9 cellular contexts compared by ENCODE assay signal in the genomic region with DNA sequence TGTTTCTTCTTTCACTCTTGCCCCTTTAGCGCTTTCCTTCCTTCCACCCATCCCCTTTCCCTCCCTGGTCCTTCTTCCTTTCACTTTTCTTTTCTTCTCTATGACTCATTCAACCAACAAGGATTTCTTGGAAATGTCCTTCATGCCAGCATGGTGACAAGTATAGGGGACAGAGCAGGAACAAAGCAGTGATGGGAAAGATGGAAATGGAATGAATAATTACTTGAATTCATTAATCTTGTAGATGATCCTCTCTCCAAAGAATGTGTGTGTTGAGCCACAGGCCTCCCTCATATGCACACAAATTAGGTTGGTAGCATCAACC. TPM values are rescaled to one million over a fixed set of nuclear protein-coding genes. Genes with fewer than 3 reads are reported as not detected.
A peak's percentile ranks its signal among the peaks of the same experiment; 100 is the strongest.
DNase-seq lines count a peak whose midpoint lies in the region; ATAC-seq, FAIRE-seq and TF ChIP-seq lines count a peak whose summit lies in the region.
"Had no signal": no experiment of that assay in that cellular context is flagged by ENCODE, and none has a peak within 500 bp of the region (broad histone marks: within the 10 kb centered on the region; RNA-seq: fewer than 3 reads in every experiment).

No MANE protein-coding gene starts in this region.

- no peaks in the 10 kb centered on the region; the same call in 2 of the 3 replicates for H3K79me2 ChIP-seq in K562 (ENCODE audit: control insufficient read depth, insufficient read depth, low read length)

- ATAC-seq in K562: no peak
- ATAC-seq in naive B cell (ENCODE audit: low read depth in 2 of 2): no peak

- TF ChIP-seq CTCF in AG09309 (IDR thresholded peaks at IDR 0.05; ENCODE audit: control insufficient read depth, insufficient read depth, low read depth, low read length, missing control alignments): no peak
- TF ChIP-seq CTCF in K562 (IDR thresholded peaks at IDR 0.05 in 2 of 3, conservative IDR thresholded peaks at IDR 0.05 in 1 of 3; ENCODE audit: insufficient read depth in 2 of 3, low read depth in 1 of 3, low read length in 3 of 3): no peak

- CTCF ChIA-PET in K562 (lab: Yijun Ruan, JAX; ENCODE audit: low intra/inter-chr PET ratio): no interaction called here

- no peaks in the 10 kb centered on the region for H3K9me3 ChIP-seq in K562 (replicated peaks; ENCODE audit: control insufficient read depth, insufficient read depth, low read depth, low read length)

- no TSS peak for BruUV-seq in K562 (replicated peaks; lab: Mats Ljungman, UMichigan)

- peak overlapping the region in 4 of 6 donors; percentile 21 to 74 (median 38) for H3K27ac Mint-ChIP-seq in naive B cell

- TF ChIP-seq RAD21 in K562 (CRISPR knock-in tag; conservative IDR thresholded peaks at IDR 0.05 in 1 of 2, IDR thresholded peaks at IDR 0.05 in 1 of 2): no peak

- 56% methylated on average over 1 of the region's 1 CpG for WGBS in K562 (ENCODE audit: insufficient coverage, low coverage, missing lambda C conversion rate)

- peaks cover 34 to 60% (median 44%) of the 10 kb centered on the region in 3 donors for H3K4me1 Mint-ChIP-seq in naive B cell

- H3K9me1 ChIP-seq in K562 (ENCODE audit: control insufficient read depth, insufficient read depth, low read length): peaks cover 11% of the 10 kb centered on the region

- H3K36me3 ChIP-seq in K562 (ENCODE audit: control insufficient read depth, insufficient read depth, low read length): peaks cover 36% of the 10 kb centered on the region; the same call in 2 of the 3 replicates

- peaks cover 12 to 13% of the 10 kb centered on the region in 2 donors for H3K36me3 Mint-ChIP-seq in naive B cell

- peak overlapping the region; percentile 56 to 74; a peak in 2 of 4 replicates for H3K9ac ChIP-seq in K562 (ENCODE audit: insufficient read depth in 1 of 2, low read depth in 2 of 2, low read length in 2 of 2)

- no peaks in the 10 kb centered on the region for H3K27me3 ChIP-seq in K562 (ENCODE audit: control insufficient read depth in 2 of 2, insufficient read depth in 2 of 2, low read length in 2 of 2)

- FAIRE-seq in HTR-8/SVneo (lab: Jason Lieb, UNC): no peak
- no peak for FAIRE-seq in K562 (lab: Jason Lieb, UNC)

- intact Hi-C loops in K562 (cut with micrococcal nuclease): no loop called here

- H3K4me1 ChIP-seq in K562 (replicated peaks in 1 of 2; ENCODE audit: control insufficient read depth in 2 of 2, insufficient read depth in 2 of 2, low read length in 2 of 2): peaks cover 34 to 45% of the 10 kb centered on the region in 2 experiments

- H3K4me3 ChIP-seq in AG09309 (ENCODE audit: control insufficient read depth, low read depth, low read length) (peak overlapping the region; percentile 54; the same call in 1 of the 2 replicates), K562 (no peak overlapping the region)

- H4K20me1 ChIP-seq in K562 (replicated peaks; ENCODE audit: control insufficient read depth, insufficient read depth, low read length): no peaks in the 10 kb centered on the region

- H3K4me2 ChIP-seq in K562 (ENCODE audit: insufficient read depth, low read length): peak overlapping the region; percentile 58

- peak overlapping the region in 7 of 8 donors; percentile 72 to 93 (median 88) for H3K4me3 Mint-ChIP-seq in naive B cell

- POLR2A ChIA-PET in K562 (lab: Yijun Ruan, JAX): interaction anchor here (0.6 to 4.0 kb wide), 5 partner anchors 7 to 39 kb away, joined by 3 to 14 read pairs (median 4); partner anchors contain the start of gene RNF181

- H3K27ac ChIP-seq in K562 (ENCODE audit: extremely low read depth, low read depth, low read length): peak overlapping the region; percentile 81

- no peak for TF ChIP-seq POLR2A in K562 (conservative IDR thresholded peaks at IDR 0.05)

- in situ Hi-C loops in K562 (cut with MboI): no loop called here

- no peaks in the 10 kb centered on the region for H3K9me3 Mint-ChIP-seq in naive B cell

- no peak for TF ChIP-seq EP300 in K562 (IDR thresholded peaks at IDR 0.05; ENCODE audit: low read length)

- no peak overlapping the region for H2AFZ ChIP-seq in K562 (ENCODE audit: low read depth, low read length)

- no peaks in the 10 kb centered on the region for H3K27me3 Mint-ChIP-seq in naive B cell

- DNase-seq in AG09309 (ENCODE audit: low read depth): no peak
- DNase-seq in HTR-8/SVneo (ENCODE audit: insufficient read length, low spot score): peak; percentile 33
- peak in 1 of 4 experiments; percentile 34 for DNase-seq in K562 (ENCODE audit: extremely low read depth in 1 of 4, low spot score in 3 of 4)
- DNase-seq in naive B cell: no peak
- no peak for DNase-seq in NCI-H748 treated with DMSO at 0.1 percent for 48 hours (lab: John Stamatoyannopoulos, UW)
- DNase-seq in cerebellar cortex (ENCODE audit: low spot score): no peak
- no peak for DNase-seq in NCI-H510A (lab: John Stamatoyannopoulos, UW)
- DNase-seq in NCI-H2081 (lab: John Stamatoyannopoulos, UW): no peak
- DNase-seq: amygdala had no signal

RNA-seq across cellular contexts. Expression of gene VAMP5, which starts 1.5 kb away (rescaled TPM):
- 0.74 and 3.7 TPM in 2 replicates for total RNA-seq in K562 (2011; cell fraction: chromatin; rRNA removed; ENCODE audit: low replicate concordance)
- 2.6 and 4.3 TPM in 2 replicates for total RNA-seq in K562 (2011; cell fraction: nucleolus; rRNA removed)
- total RNA-seq in K562 (2011; cell fraction: nucleoplasm; rRNA removed): 1.8 and 2.7 TPM in 2 replicates
- total RNA-seq in K562 (2014; rRNA removed) (0.41 and 0.59 TPM in 2 replicates), K562 (2014; rRNA removed; fragmentation: Illumina TruSeq; extraction: Trizol) (not detected in 2 replicates), K562 (2015; rRNA removed; fragmentation: Illumina TruSeq; extraction: Trizol) (not detected in 2 replicates), K562 (2021) (0.85 and 1.1 TPM in 2 replicates)
- polyA plus RNA-seq in K562 (2011; rRNA removed) (1.5 and 1.9 TPM in 2 replicates), K562 (2014; fragmentation: Illumina TruSeq; extraction: Trizol) (0.39 and 0.54 TPM in 2 replicates), K562 (2014; fragmentation: Nextera tagmentation; extraction: Ambion mirVana) (1 to 10 TPM; 1.5 to 1.9 TPM), K562 (2014; rRNA removed) (0.34 and 1.5 TPM in 2 replicates), naive B cell (ENCODE audit: low read depth in 6 of 6) (10 to 100 TPM; 33.3 to 68.5 (median 49.9) TPM)
- 2.1 and 2.8 TPM in 2 replicates for polyA plus RNA-seq in K562 (2011; cell fraction: cytosol; rRNA removed)
- polyA plus RNA-seq in K562 (2011; cell fraction: nucleus; rRNA removed): 4.2 and 6.3 TPM in 2 replicates
- 0.68 and 4.7 TPM in 2 replicates for polyA plus RNA-seq in K562 (2012)
- 1.3 and 2.5 TPM in 2 replicates for polyA minus RNA-seq in K562 (2011; rRNA and poly(A)+ RNA removed)
- polyA minus RNA-seq in K562 (2011; cell fraction: cytosol; rRNA and poly(A)+ RNA removed): not detected in 2 replicates
- 0.54 and 0.78 TPM in 2 replicates for polyA minus RNA-seq in K562 (2011; cell fraction: nucleus; rRNA and poly(A)+ RNA removed)

RNA-seq across cellular contexts. Expression of gene VAMP8, which starts 8.4 kb away (rescaled TPM):
- 24.0 and 36.3 TPM in 2 replicates for total RNA-seq in K562 (2011; cell fraction: chromatin; rRNA removed; ENCODE audit: low replicate concordance)
- 32.9 and 36.7 TPM in 2 replicates for total RNA-seq in K562 (2011; cell fraction: nucleolus; rRNA removed)
- total RNA-seq in K562 (2011; cell fraction: nucleoplasm; rRNA removed): 35.9 and 47.3 TPM in 2 replicates
- 146 and 183 TPM in 2 replicates for total RNA-seq in K562 (2014; rRNA removed)
- 107 and 129 TPM in 2 replicates for total RNA-seq in K562 (2014; rRNA removed; fragmentation: Illumina TruSeq; extraction: Trizol)
- 96.4 and 109 TPM in 2 replicates for total RNA-seq in K562 (2015; rRNA removed; fragmentation: Illumina TruSeq; extraction: Trizol)
- total RNA-seq in K562 (2021): 140 and 149 TPM in 2 replicates
- 184 and 340 TPM in 2 replicates for polyA plus RNA-seq in K562 (2011; rRNA removed)
- 266 and 268 TPM in 2 replicates for polyA plus RNA-seq in K562 (2011; cell fraction: cytosol; rRNA removed)
- polyA plus RNA-seq in K562 (2011; cell fraction: nucleus; rRNA removed): 98.3 and 102 TPM in 2 replicates
- 193 and 225 TPM in 2 replicates for polyA plus RNA-seq in K562 (2012)
- 301 and 302 TPM in 2 replicates for polyA plus RNA-seq in K562 (2014; fragmentation: Illumina TruSeq; extraction: Trizol)
- 100 to 1,000 TPM; 566 to 571 TPM for polyA plus RNA-seq in K562 (2014; fragmentation: Nextera tagmentation; extraction: Ambion mirVana)
- 248 and 255 TPM in 2 replicates for polyA plus RNA-seq in K562 (2014; rRNA removed)
- 89.7 and 134 TPM in 2 replicates for polyA minus RNA-seq in K562 (2011; rRNA and poly(A)+ RNA removed)
- 26.2 and 47.2 TPM in 2 replicates for polyA minus RNA-seq in K562 (2011; cell fraction: cytosol; rRNA and poly(A)+ RNA removed)
- polyA minus RNA-seq in K562 (2011; cell fraction: nucleus; rRNA and poly(A)+ RNA removed): 16.0 and 18.9 TPM in 2 replicates
- polyA plus RNA-seq in naive B cell (ENCODE audit: low read depth in 6 of 6): 100 to 1,000 TPM; 262 to 339 (median 305) TPM

RNA-seq across cellular contexts. Expression of gene RNF181, which starts 9.8 kb away (rescaled TPM):
- 76.8 and 189 TPM in 2 replicates for total RNA-seq in K562 (2011; cell fraction: chromatin; rRNA removed; ENCODE audit: low replicate concordance)
- total RNA-seq in K562 (2011; cell fraction: nucleolus; rRNA removed): 209 and 223 TPM in 2 replicates
- 148 and 152 TPM in 2 replicates for total RNA-seq in K562 (2011; cell fraction: nucleoplasm; rRNA removed)
- total RNA-seq in K562 (2014; rRNA removed) (189 and 243 TPM in 2 replicates), K562 (2014; rRNA removed; fragmentation: Illumina TruSeq; extraction: Trizol) (181 and 208 TPM in 2 replicates), K562 (2015; rRNA removed; fragmentation: Illumina TruSeq; extraction: Trizol) (150 and 156 TPM in 2 replicates), K562 (2021) (139 and 158 TPM in 2 replicates)
- polyA plus RNA-seq in K562 (2011; rRNA removed) (324 and 492 TPM in 2 replicates), K562 (2014; fragmentation: Illumina TruSeq; extraction: Trizol) (253 and 256 TPM in 2 replicates), K562 (2014; fragmentation: Nextera tagmentation; extraction: Ambion mirVana) (100 to 1,000 TPM; 425 to 485 TPM), K562 (2014; rRNA removed) (289 and 334 TPM in 2 replicates), naive B cell (ENCODE audit: low read depth in 6 of 6) (100 to 1,000 TPM; 152 to 207 (median 187) TPM)
- polyA plus RNA-seq in K562 (2011; cell fraction: cytosol; rRNA removed): 513 and 736 TPM in 2 replicates
- polyA plus RNA-seq in K562 (2011; cell fraction: nucleus; rRNA removed): 354 and 425 TPM in 2 replicates
- 249 and 379 TPM in 2 replicates for polyA plus RNA-seq in K562 (2012)
- 88.4 and 169 TPM in 2 replicates for polyA minus RNA-seq in K562 (2011; rRNA and poly(A)+ RNA removed)
- polyA minus RNA-seq in K562 (2011; cell fraction: cytosol; rRNA and poly(A)+ RNA removed): 40.6 and 67.6 TPM in 2 replicates
- 58.2 and 63.7 TPM in 2 replicates for polyA minus RNA-seq in K562 (2011; cell fraction: nucleus; rRNA and poly(A)+ RNA removed)

RNA-seq across cellular contexts. Expression of gene TMEM150A, which starts 16.8 kb away (rescaled TPM):
- total RNA-seq in K562 (2011; cell fraction: chromatin; rRNA removed; ENCODE audit: low replicate concordance): 12.3 and 50.7 TPM in 2 replicates
- 25.1 and 34.9 TPM in 2 replicates for total RNA-seq in K562 (2011; cell fraction: nucleolus; rRNA removed)
- total RNA-seq in K562 (2011; cell fraction: nucleoplasm; rRNA removed): 20.9 and 29.0 TPM in 2 replicates
- total RNA-seq in K562 (2014; rRNA removed) (8.4 and 12.9 TPM in 2 replicates), K562 (2014; rRNA removed; fragmentation: Illumina TruSeq; extraction: Trizol) (3.6 and 6.0 TPM in 2 replicates), K562 (2015; rRNA removed; fragmentation: Illumina TruSeq; extraction: Trizol) (7.4 and 8.4 TPM in 2 replicates), K562 (2021) (13.3 and 15.5 TPM in 2 replicates)
- polyA plus RNA-seq in K562 (2011; rRNA removed) (8.9 and 9.6 TPM in 2 replicates), K562 (2014; fragmentation: Illumina TruSeq; extraction: Trizol) (17.1 and 20.8 TPM in 2 replicates), K562 (2014; fragmentation: Nextera tagmentation; extraction: Ambion mirVana) (1 to 10 TPM; 3.9 to 5.3 TPM), K562 (2014; rRNA removed) (12.9 and 16.2 TPM in 2 replicates), naive B cell (ENCODE audit: low read depth in 6 of 6) (10 to 100 TPM; 11.8 to 25.0 (median 14.5) TPM)
- 7.1 and 29.5 TPM in 2 replicates for polyA plus RNA-seq in K562 (2011; cell fraction: cytosol; rRNA removed)
- polyA plus RNA-seq in K562 (2011; cell fraction: nucleus; rRNA removed): 31.7 and 96.1 TPM in 2 replicates
- polyA plus RNA-seq in K562 (2012): 11.9 and 15.8 TPM in 2 replicates
- 3.5 and 7.0 TPM in 2 replicates for polyA minus RNA-seq in K562 (2011; rRNA and poly(A)+ RNA removed)
- 3.9 and 9.4 TPM in 2 replicates for polyA minus RNA-seq in K562 (2011; cell fraction: cytosol; rRNA and poly(A)+ RNA removed)
- 7.6 and 11.0 TPM in 2 replicates for polyA minus RNA-seq in K562 (2011; cell fraction: nucleus; rRNA and poly(A)+ RNA removed)

RNA-seq across cellular contexts. Expression of gene GGCX, which starts 24.4 kb away (rescaled TPM):
- 126 and 226 TPM in 2 replicates for total RNA-seq in K562 (2011; cell fraction: chromatin; rRNA removed; ENCODE audit: low replicate concordance)
- 103 and 119 TPM in 2 replicates for total RNA-seq in K562 (2011; cell fraction: nucleolus; rRNA removed)
- total RNA-seq in K562 (2011; cell fraction: nucleoplasm; rRNA removed): 111 and 121 TPM in 2 replicates
- 14.4 and 18.5 TPM in 2 replicates for total RNA-seq in K562 (2014; rRNA removed)
- total RNA-seq in K562 (2014; rRNA removed; fragmentation: Illumina TruSeq; extraction: Trizol): 23.9 and 24.2 TPM in 2 replicates
- total RNA-seq in K562 (2015; rRNA removed; fragmentation: Illumina TruSeq; extraction: Trizol): 19.7 and 21.2 TPM in 2 replicates
- total RNA-seq in K562 (2021): 28.1 and 28.4 TPM in 2 replicates
- 12.5 and 29.2 TPM in 2 replicates for polyA plus RNA-seq in K562 (2011; rRNA removed)
- polyA plus RNA-seq in K562 (2011; cell fraction: cytosol; rRNA removed): 19.3 and 37.3 TPM in 2 replicates
- 22.9 and 43.4 TPM in 2 replicates for polyA plus RNA-seq in K562 (2011; cell fraction: nucleus; rRNA removed)
- 24.5 and 30.1 TPM in 2 replicates for polyA plus RNA-seq in K562 (2012)
- polyA plus RNA-seq in K562 (2014; fragmentation: Illumina TruSeq; extraction: Trizol): 22.7 and 23.4 TPM in 2 replicates
- 10 to 100 TPM; 46.7 to 47.1 TPM for polyA plus RNA-seq in K562 (2014; fragmentation: Nextera tagmentation; extraction: Ambion mirVana)
- 29.6 and 31.0 TPM in 2 replicates for polyA plus RNA-seq in K562 (2014; rRNA removed)
- 21.2 and 39.3 TPM in 2 replicates for polyA minus RNA-seq in K562 (2011; rRNA and poly(A)+ RNA removed)
- polyA minus RNA-seq in K562 (2011; cell fraction: cytosol; rRNA and poly(A)+ RNA removed): 6.9 and 15.1 TPM in 2 replicates
- 31.7 and 35.3 TPM in 2 replicates for polyA minus RNA-seq in K562 (2011; cell fraction: nucleus; rRNA and poly(A)+ RNA removed)
- 10 to 100 TPM; 12.1 to 22.2 (median 16.2) TPM for polyA plus RNA-seq in naive B cell (ENCODE audit: low read depth in 6 of 6)

Comparison
In these comparisons a context has a peak if more than half of its experiments do, and no peak if none do; other contexts are left out.
1. RNA of gene VAMP5, which starts 1.5 kb away (polyA plus RNA-seq): 33.3 to 68.5 TPM in naive B cell; 0.34 to 6.3 TPM in K562; every median in the first group is over 4 times any median in the second.